Comparison of ENCODE assay signal across 8 cellular contexts in genomic region chr11:67071420-67072284, GRCh38. TPM values are rescaled to one million over a fixed set of nuclear protein-coding genes. Genes with fewer than 3 reads are reported as not detected.
A peak's percentile ranks its signal among the peaks of the same experiment; 100 is the strongest.
DNase-seq lines count a peak whose midpoint lies in the region; ATAC-seq and TF ChIP-seq lines count a peak whose summit lies in the region.

No MANE protein-coding gene starts in this region.

- H3K4me3 Mint-ChIP-seq in dendritic cell treated with granulocyte-macrophage colony-stimulating factor and Interleukin-4, amounts not matched to agents 40 ng/mL and 50 ng/mL, for 4 days, result peak overlapping the region; percentile 64

- no peak overlapping the region for H3K4me3 ChIP-seq in lung

- WGBS in lung, 2 donors, result 38 to 40% methylated on average over 52 to 53 of the region's 53 CpGs

- peaks cover 40% of the 10 kb centered on the region for H3K4me1 Mint-ChIP-seq in dendritic cell treated with granulocyte-macrophage colony-stimulating factor and Interleukin-4, amounts not matched to agents 40 ng/mL and 50 ng/mL, for 4 days (ENCODE audit: low read depth)

- DNase-seq in NAMALWA (ENCODE audit: low spot score), result peak; percentile 71
- DNase-seq in activated CD4-positive, alpha-beta T cell treated with anti-CD3 and anti-CD28 coated beads, Interleukin-2, amount 50 U/mL, for 24 hours (ENCODE audit: low read depth in 1 of 2, low spot score in 1 of 2), result peak; percentile 50 to 56
- DNase-seq in lung (ENCODE audit: low spot score), result peak; percentile 77
- DNase-seq in stimulated activated CD4-positive, alpha-beta T cell treated with anti-CD3 and anti-CD28 coated beads, TNF-alpha, amount 100 ng/mL, for 48 hours (ENCODE audit: low read depth in 3 of 3), result peak; percentile 59 to 70 (median 66)
- no peak for DNase-seq in SIG-M5 treated with dmso at 0.1 percent for 504 hours (lab: John Stamatoyannopoulos, UW; ENCODE audit: unreplicated experiment)
- no peak for DNase-seq in NCI-H2227 treated with DMSO at 0.1 percent for 48 hours (lab: John Stamatoyannopoulos, UW)

- no peak for ATAC-seq in lung (ENCODE audit: insufficient read depth, low FRiP score)

- H3K9me3 Mint-ChIP-seq in dendritic cell treated with granulocyte-macrophage colony-stimulating factor and Interleukin-4, amounts not matched to agents 40 ng/mL and 50 ng/mL, for 4 days, result no peaks in the 10 kb centered on the region

- intact Hi-C loops in dendritic cell treated with granulocyte-macrophage colony-stimulating factor and Interleukin-4, amounts not matched to agents 40 ng/mL and 50 ng/mL, for 4 days (cut with micrococcal nuclease), result no loop called here

- H3K27me3 Mint-ChIP-seq in dendritic cell treated with granulocyte-macrophage colony-stimulating factor and Interleukin-4, amounts not matched to agents 40 ng/mL and 50 ng/mL, for 4 days, result peaks cover 42% of the 10 kb centered on the region

- peak; percentile 51 for TF ChIP-seq CTCF in lung (IDR thresholded peaks at IDR 0.05; ENCODE audit: control extremely low read depth, extremely low read depth)

- no peaks in the 10 kb centered on the region for H3K9me3 ChIP-seq in ES-I3 (ENCODE audit: control insufficient read depth, insufficient read depth, low read length)
- H3K9me3 ChIP-seq in lung (ENCODE audit: control insufficient read depth in 2 of 2, insufficient read depth in 1 of 2, low read length in 1 of 2), result no peaks in the 10 kb centered on the region

- peak overlapping the region; percentile 43; the same call in 1 of the 2 replicates for H3K9ac ChIP-seq in ES-I3 (ENCODE audit: low read depth, low read length)

- no peaks in the 10 kb centered on the region for H3K4me1 ChIP-seq in ES-I3 (ENCODE audit: insufficient read depth, low read length)
- H3K4me1 ChIP-seq in lung (ENCODE audit: control insufficient read depth in 2 of 2, insufficient read depth in 2 of 2, low read length in 2 of 2), result no peaks in the 10 kb centered on the region

- peak overlapping the region; percentile 69 for H3K27ac Mint-ChIP-seq in dendritic cell treated with granulocyte-macrophage colony-stimulating factor and Interleukin-4, amounts not matched to agents 40 ng/mL and 50 ng/mL, for 4 days

- no peaks in the 10 kb centered on the region for H3K27me3 ChIP-seq in lung (ENCODE audit: control insufficient read depth, insufficient read depth)

- no peak overlapping the region for H3K27ac ChIP-seq in lung (ENCODE audit: low read depth in 1 of 2, low read length in 1 of 2)

- H3K36me3 Mint-ChIP-seq in dendritic cell treated with granulocyte-macrophage colony-stimulating factor and Interleukin-4, amounts not matched to agents 40 ng/mL and 50 ng/mL, for 4 days (ENCODE audit: low read depth), result no peaks in the 10 kb centered on the region

- no peaks in the 10 kb centered on the region for H3K36me3 ChIP-seq in ES-I3 (ENCODE audit: insufficient read depth, low read length)
- no peaks in the 10 kb centered on the region for H3K36me3 ChIP-seq in lung (ENCODE audit: control insufficient read depth in 2 of 2, insufficient read depth in 2 of 2, low read length in 2 of 2)

RNA-seq across cellular contexts. Expression of gene RHOD, which starts 15.0 kb away (rescaled TPM):
- total RNA-seq in lung, result 10 to 100 TPM in 1 of 2 donors, 1 to 10 TPM in 1; 7.3 to 17.5 TPM
- 10 to 100 TPM; 15.4 to 39.3 TPM for polyA plus RNA-seq in lung

RNA-seq across cellular contexts. Expression of gene KDM2A, which starts 47.4 kb away (rescaled TPM):
- 100 to 1,000 TPM in 1 of 2 donors, 10 to 100 TPM in 1; 81.8 to 102 TPM for total RNA-seq in lung
- 10 to 100 TPM; 30.6 to 44.6 TPM for polyA plus RNA-seq in lung

RNA-seq across cellular contexts. Expression of gene SYT12, which starts 48.7 kb away (rescaled TPM):
- total RNA-seq in lung, result under 1 TPM in 1 of 2 donors, not detected in 1; 0.25 TPM
- polyA plus RNA-seq in lung, result under 1 TPM; 0.12 to 0.17 TPM

Comparison
In these comparisons a context has a peak if more than half of its experiments do, and no peak if none do; other contexts are left out.
1. DNase-seq: peak in NAMALWA (single experiment), activated CD4-positive, alpha-beta T cell treated with anti-CD3 and anti-CD28 coated beads, Interleukin-2, amount 50 U/mL, for 24 hours (2 of 2), lung (single experiment) and stimulated activated CD4-positive, alpha-beta T cell treated with anti-CD3 and anti-CD28 coated beads, TNF-alpha, amount 100 ng/mL, for 48 hours (3 of 3); none in SIG-M5 treated with dmso at 0.1 percent for 504 hours (single experiment) and NCI-H2227 treated with DMSO at 0.1 percent for 48 hours (single experiment).